ENCODE assay signal across 8 cellular contexts in the genomic region with DNA sequence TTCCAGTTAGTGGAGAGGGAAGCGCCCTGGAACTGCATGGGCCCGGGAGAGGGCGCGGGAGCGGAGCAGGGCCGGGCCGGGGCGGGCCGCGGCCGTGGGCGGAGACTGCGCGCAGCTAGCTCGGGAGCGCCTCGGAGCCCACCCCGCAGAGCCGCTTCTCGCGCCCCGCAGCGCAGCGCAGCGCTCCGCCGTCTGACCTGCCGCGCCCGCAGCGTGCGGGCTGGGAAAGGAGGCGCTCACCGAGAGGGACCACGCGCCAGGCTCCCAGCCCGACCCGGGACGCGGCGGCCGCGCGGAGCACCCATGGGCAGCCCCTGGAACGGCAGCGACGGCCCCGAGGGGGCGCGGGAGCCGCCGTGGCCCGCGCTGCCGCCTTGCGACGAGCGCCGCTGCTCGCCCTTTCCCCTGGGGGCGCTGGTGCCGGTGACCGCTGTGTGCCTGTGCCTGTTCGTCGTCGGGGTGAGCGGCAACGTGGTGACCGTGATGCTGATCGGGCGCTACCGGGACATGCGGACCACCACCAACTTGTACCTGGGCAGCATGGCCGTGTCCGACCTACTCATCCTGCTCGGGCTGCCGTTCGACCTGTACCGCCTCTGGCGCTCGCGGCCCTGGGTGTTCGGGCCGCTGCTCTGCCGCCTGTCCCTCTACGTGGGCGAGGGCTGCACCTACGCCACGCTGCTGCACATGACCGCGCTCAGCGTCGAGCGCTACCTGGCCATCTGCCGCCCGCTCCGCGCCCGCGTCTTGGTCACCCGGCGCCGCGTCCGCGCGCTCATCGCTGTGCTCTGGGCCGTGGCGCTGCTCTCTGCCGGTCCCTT.
DNase-seq lines count a peak whose midpoint lies in the region; ATAC-seq and TF ChIP-seq lines count a peak whose summit lies in the region.

A gene with protein sequence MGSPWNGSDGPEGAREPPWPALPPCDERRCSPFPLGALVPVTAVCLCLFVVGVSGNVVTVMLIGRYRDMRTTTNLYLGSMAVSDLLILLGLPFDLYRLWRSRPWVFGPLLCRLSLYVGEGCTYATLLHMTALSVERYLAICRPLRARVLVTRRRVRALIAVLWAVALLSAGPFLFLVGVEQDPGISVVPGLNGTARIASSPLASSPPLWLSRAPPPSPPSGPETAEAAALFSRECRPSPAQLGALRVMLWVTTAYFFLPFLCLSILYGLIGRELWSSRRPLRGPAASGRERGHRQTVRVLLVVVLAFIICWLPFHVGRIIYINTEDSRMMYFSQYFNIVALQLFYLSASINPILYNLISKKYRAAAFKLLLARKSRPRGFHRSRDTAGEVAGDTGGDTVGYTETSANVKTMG (plus strand): TSS at position 304 of the 821 bp plus-strand sequence. CDS start 0 bp downstream, at position 304.

- H3K4me1 ChIP-seq in iPS DF 6.9 (ENCODE audit: control insufficient read depth, insufficient read depth, low read length), result no peaks in the 10 kb centered on the region

- H3K36me3 ChIP-seq in iPS DF 6.9 (ENCODE audit: control insufficient read depth, insufficient read depth, low read length), result no peaks in the 10 kb centered on the region

- peak; percentile 13; the same call in 1 of the 2 replicates for TF ChIP-seq CTCF in GM12874 (IDR thresholded peaks at IDR 0.05; ENCODE audit: insufficient read depth, low read depth, low read length)

- H3K27ac ChIP-seq in iPS DF 6.9 (ENCODE audit: low read length), result no peak within 1 kb of the TSS

- DNase-seq in NCI-H748 (lab: John Stamatoyannopoulos, UW; ENCODE audit: unreplicated experiment) (peak; percentile 68), iPS DF 6.9 (ENCODE audit: low read depth, low spot score) (no peak), skeletal muscle cell (ENCODE audit: low read depth) (no peak)
- peak; percentile 6 for DNase-seq in activated naive CD8-positive, alpha-beta T cell treated with anti-CD3 and anti-CD28 coated beads, Interleukin-2, amount 50 U/mL, for 16 hours (ENCODE audit: low read depth, low spot score)

- peak within 1 kb of the TSS; percentile 33; the same call in 1 of the 2 replicates for H3K4me3 ChIP-seq in iPS DF 6.9 (ENCODE audit: low read length)
- peak within 1 kb of the TSS; percentile 27 for H3K4me3 ChIP-seq in skeletal muscle cell (ENCODE audit: low read depth, low read length)

- H3K27me3 ChIP-seq in iPS DF 6.9 (ENCODE audit: control insufficient read depth, insufficient read depth, low read length), result peaks cover 57% of the 10 kb centered on the region

- no peak for ATAC-seq in HG02884 (IDR thresholded peaks at IDR 0.05; ENCODE audit: unreplicated experiment)
- ATAC-seq in HG03095 (IDR thresholded peaks at IDR 0.05; ENCODE audit: unreplicated experiment), result no peak
- no peak for ATAC-seq in GM19324 (IDR thresholded peaks at IDR 0.05; ENCODE audit: low FRiP score, unreplicated experiment)

- H3K9me3 ChIP-seq in iPS DF 6.9 (ENCODE audit: control insufficient read depth, insufficient read depth, low read length), result no peaks in the 10 kb centered on the region

- WGBS in iPS DF 6.9 (ENCODE audit: insufficient coverage, insufficient read length), result no CpG with 5 or more reads among the region's 111 CpGs

Comparison
In these comparisons a context has a peak if more than half of its experiments do, and no peak if none do; other contexts are left out.
1. DNase-seq: peak in NCI-H748 (single experiment) and activated naive CD8-positive, alpha-beta T cell treated with anti-CD3 and anti-CD28 coated beads, Interleukin-2, amount 50 U/mL, for 16 hours (single experiment); none in iPS DF 6.9 (single experiment) and skeletal muscle cell (single experiment).